In genomic region chrX:64447207-64447606, GRCh38 we compare ENCODE assay signal across 11 cellular contexts. TPM values are rescaled to one million over a fixed set of nuclear protein-coding genes. Genes with fewer than 3 reads are reported as not detected.
"Had no signal": no experiment of that assay in that cellular context is flagged by ENCODE, and none has a peak within 500 bp of the region (broad histone marks: within the 10 kb centered on the region; RNA-seq: fewer than 3 reads in every experiment).

No MANE protein-coding gene starts in this region.

- DNase-seq: GM23248, GOT3, H7, HFFc6, IMR-90, Kasumi-1, KG1 had no signal

- H3K9ac ChIP-seq: GM23248 had no signal

- H3K36me3 ChIP-seq: HAP-1 had no signal

- H3K9me3 ChIP-seq: HAP-1 had no signal

- ATAC-seq: HCT116, K562 had no signal

- H3K4me3 ChIP-seq: GM23248, HAP-1, K562 had no signal

- H3K4me1 ChIP-seq: HAP-1 had no signal

- H3K27ac Mint-ChIP-seq: HFFc6 had no signal

- H3K4me3 Mint-ChIP-seq: HFFc6 had no signal

- H2AFZ ChIP-seq: GM23248 had no signal

- H3K27ac ChIP-seq: GM23248 had no signal

- FAIRE-seq: HTR-8/SVneo, K562 had no signal

RNA-seq across cellular contexts. Expression of gene MTMR8, which starts 52.0 kb away (rescaled TPM):
- total RNA-seq: GM23248, HFFc6, IMR-90 had no signal
- polyA plus RNA-seq: IMR-90 had no signal
